In genomic region chr4:27985522-27985921, GRCh38 we compare ENCODE assay signal across 27 cellular contexts.
"Had no signal": no experiment of that assay in that cellular context is flagged by ENCODE, and none has a peak within 500 bp of the region (broad histone marks: within the 10 kb centered on the region; RNA-seq: fewer than 3 reads in every experiment).

No MANE protein-coding gene starts in this region.

- ATAC-seq: natural killer cell; psoas muscle; right cardiac atrium; right lobe of liver; stimulated activated memory B cell treated with anti-CD40 and anti-IgM and Interleukin-4, amounts not matched to agents 10 μg/mL and 1 μg/mL and 100 μg/mL, for 72 hours; stimulated activated naive CD8-positive, alpha-beta T cell treated with anti-CD3 and anti-CD28 coated beads, Interleukin-15, amount 100 ng/mL, for 72 hours; stimulated activated naive CD8-positive, alpha-beta T cell treated with anti-CD3 and anti-CD28 coated beads, Interleukin-15, Interleukin-2, amounts not matched to agents 100 U/mL and 50 U/mL, for 24 hours; upper lobe of right lung had no signal

- H3K27me3 ChIP-seq: neural progenitor cell, ovary, right lobe of liver, sigmoid colon, suprapubic skin, testis, tibial artery, transverse colon, upper lobe of right lung, uterus had no signal

- H2AFZ ChIP-seq: parathyroid adenoma had no signal

- H3K9ac ChIP-seq: neural progenitor cell, parathyroid adenoma had no signal

- FAIRE-seq: small intestine had no signal

- DNase-seq: natural killer cell; occipital lobe; ovary; posterior cingulate gyrus; psoas muscle; right cardiac atrium; right lobe of liver; sigmoid colon; small intestine; stimulated activated CD4-positive, alpha-beta T cell treated with anti-CD3 and anti-CD28 coated beads, Interleukin-12 subunit alpha, Interleukin-12 subunit beta, amount 100 ng/mL, for 4 hours; stimulated activated CD4-positive, alpha-beta T cell treated with anti-CD3 and anti-CD28 coated beads, Interleukin-1b, Interleukin-23, amount 100 ng/mL, for 48 hours; stimulated activated CD4-positive, alpha-beta T cell treated with anti-CD3 and anti-CD28 coated beads, Interleukin-4, amount 100 ng/mL, for 1 hour; stimulated activated CD4-positive, alpha-beta T cell treated with anti-CD3 and anti-CD28 coated beads, Interleukin-4, amount 100 ng/mL, for 4 hours; stimulated activated CD8-positive, alpha-beta memory T cell treated with anti-CD3 and anti-CD28 coated beads, Interleukin-4, amount 100 ng/mL, for 48 hours; stimulated activated naive CD4-positive, alpha-beta T cell; stimulated activated naive CD8-positive, alpha-beta T cell treated with anti-CD3 and anti-CD28 coated beads, Interleukin-15, amount 100 ng/mL, for 72 hours; stimulated activated naive CD8-positive, alpha-beta T cell treated with anti-CD3 and anti-CD28 coated beads, Interleukin-15, Interleukin-2, amounts not matched to agents 100 U/mL and 50 U/mL, for 24 hours; substantia nigra; testis; tibial artery; transverse colon; upper lobe of right lung; uterus had no signal

- H3K36me3 ChIP-seq: neural progenitor cell, ovary, right lobe of liver, sigmoid colon, suprapubic skin, tibial artery, transverse colon, upper lobe of right lung, uterus had no signal

- H3K4me3 ChIP-seq: neural progenitor cell, ovary, psoas muscle, right lobe of liver, sigmoid colon, suprapubic skin, testis, tibial artery, transverse colon, upper lobe of right lung, uterus had no signal

- H3K27ac ChIP-seq: neural progenitor cell, ovary, parathyroid adenoma, psoas muscle, right lobe of liver, sigmoid colon, suprapubic skin, testis, tibial artery, transverse colon, upper lobe of right lung, uterus had no signal

- H3K4me1 ChIP-seq: neural progenitor cell, parathyroid adenoma, psoas muscle, right lobe of liver, sigmoid colon, suprapubic skin, testis, tibial artery, transverse colon, upper lobe of right lung, uterus had no signal

- H3K79me2 ChIP-seq: parathyroid adenoma had no signal

- H3K9me3 ChIP-seq: ovary, psoas muscle, right lobe of liver, sigmoid colon, suprapubic skin, testis, tibial artery, transverse colon, upper lobe of right lung, uterus had no signal

- H3K4me2 ChIP-seq: neural progenitor cell had no signal
